Comparison of ENCODE assay signal across 8 cellular contexts in genomic region chr13:26253787-26254582, GRCh38. TPM values are rescaled to one million over a fixed set of nuclear protein-coding genes. Genes with fewer than 3 reads are reported as not detected.
DNase-seq lines count a peak whose midpoint lies in the region; ATAC-seq and TF ChIP-seq lines count a peak whose summit lies in the region.

Gene CDK8 (plus strand): TSS chr13:26254129. CDS start chr13:26254642, 513 bp downstream.

- H3K4me1 ChIP-seq in breast epithelium (no peaks in the 10 kb centered on the region), iPS-20b (ENCODE audit: insufficient read depth, low read length) (peaks cover 20% of the 10 kb centered on the region; the same call in 1 of the 2 replicates)

- H3K4me3 ChIP-seq in AG04450 (ENCODE audit: low read depth, low read length) (peak within 1 kb of the TSS; percentile 91), WERI-Rb-1 (ENCODE audit: low read depth, low read length) (peak within 1 kb of the TSS; percentile 90), breast epithelium (peak within 1 kb of the TSS; percentile 81 to 94 (median 93)), iPS-20b (ENCODE audit: low read length) (peak within 1 kb of the TSS; percentile 97), skin epidermis (peak within 1 kb of the TSS; percentile 84 to 99 (median 93))

- CTCF ChIA-PET in AG04450 (lab: Charles Lee), result interaction anchor here (0.5 to 1.5 kb wide), 6 partner anchors 29 to 444 kb away, joined by 3 to 5 read pairs (median 3); no protein-coding TSS in a partner anchor

- H3K27me3 ChIP-seq in AG04450 (ENCODE audit: control insufficient read depth, insufficient read depth, low read length) (peaks cover 4% of the 10 kb centered on the region), WERI-Rb-1 (ENCODE audit: insufficient read depth, low read depth, severe bottlenecking) (no peaks in the 10 kb centered on the region), breast epithelium (no peaks in the 10 kb centered on the region), iPS-20b (ENCODE audit: insufficient read depth, low read length) (peaks cover 9% of the 10 kb centered on the region)

- TF ChIP-seq POLR2A in breast epithelium (IDR thresholded peaks at IDR 0.05), result no peak

- ATAC-seq in GM18909 (IDR thresholded peaks at IDR 0.05; ENCODE audit: poor library complexity, unreplicated experiment) (peak; percentile 89), HG03159 (IDR thresholded peaks at IDR 0.05; ENCODE audit: unreplicated experiment) (peak; percentile 89)

- H3K36me3 ChIP-seq in WERI-Rb-1 (peaks cover 5% of the 10 kb centered on the region; the same call in 1 of the 2 replicates), breast epithelium (no peaks in the 10 kb centered on the region), iPS-20b (ENCODE audit: insufficient read depth, low read depth, low read length) (no peaks in the 10 kb centered on the region)

- POLR2A ChIA-PET in AG04450 (lab: Yijun Ruan, JAX), result no interaction called here

- peak within 1 kb of the TSS; percentile 93 for H3K9ac ChIP-seq in iPS-20b (ENCODE audit: low read depth, low read length)

- H3K27ac ChIP-seq in AG04450 (ENCODE audit: low read depth, low read length) (peak within 1 kb of the TSS; percentile 84), WERI-Rb-1 (peak within 1 kb of the TSS; percentile 99), breast epithelium (peak within 1 kb of the TSS; percentile 88 to 93), iPS-20b (ENCODE audit: low read length) (peak within 1 kb of the TSS; percentile 83), skin epidermis (peak within 1 kb of the TSS; percentile 77 to 99 (median 97))

- DNase-seq in AG04450 (ENCODE audit: low read depth, low spot score) (peak; percentile 59), NCI-H2227 (lab: John Stamatoyannopoulos, UW; ENCODE audit: unreplicated experiment) (peak; percentile 92), WERI-Rb-1 (peak; percentile 99), breast epithelium (ENCODE audit: low spot score in 2 of 2) (peak; percentile 72 to 73)

- H3K9me3 ChIP-seq in AG04450 (ENCODE audit: control insufficient read depth, insufficient read depth, low read length), result no peaks in the 10 kb centered on the region
- no peaks in the 10 kb centered on the region for H3K9me3 ChIP-seq in WERI-Rb-1 (ENCODE audit: severe bottlenecking)
- H3K9me3 ChIP-seq in breast epithelium, result no peaks in the 10 kb centered on the region
- H3K9me3 ChIP-seq in iPS-20b (ENCODE audit: insufficient read depth, low read depth, low read length), result no peaks in the 10 kb centered on the region

- no peak for TF ChIP-seq CTCF in AG04450 (IDR thresholded peaks at IDR 0.05; ENCODE audit: low read depth, low read length)
- TF ChIP-seq CTCF in WERI-Rb-1 (IDR thresholded peaks at IDR 0.05; ENCODE audit: low read depth, low read length), result 0 out of 2 replicates have a peak, but pooled peaks have one; percentile 24
- no peak for TF ChIP-seq CTCF in breast epithelium (IDR thresholded peaks at IDR 0.05)

- intact Hi-C loops in breast epithelium (cut with DNase I; ENCODE audit: low total_unique reads), result no loop called here

RNA-seq across cellular contexts. Expression of gene CDK8, which starts in this region (rescaled TPM):
- 15.9 and 18.8 TPM in 2 replicates for polyA plus RNA-seq in AG04450 (2011; rRNA removed)
- 29.7 and 30.5 TPM in 2 replicates for polyA minus RNA-seq in AG04450 (2011; rRNA and poly(A)+ RNA removed)
- total RNA-seq in breast epithelium, result 10 to 100 TPM; 13.3 to 15.4 (median 13.8) TPM

Comparison
In these comparisons a context has a peak if more than half of its experiments do, and no peak if none do; other contexts are left out.
1. Peak in every context shown above with its lines: DNase-seq, ATAC-seq, H3K4me3 ChIP-seq and H3K27ac ChIP-seq.